18 cellular contexts compared by ENCODE assay signal in the genomic region with DNA sequence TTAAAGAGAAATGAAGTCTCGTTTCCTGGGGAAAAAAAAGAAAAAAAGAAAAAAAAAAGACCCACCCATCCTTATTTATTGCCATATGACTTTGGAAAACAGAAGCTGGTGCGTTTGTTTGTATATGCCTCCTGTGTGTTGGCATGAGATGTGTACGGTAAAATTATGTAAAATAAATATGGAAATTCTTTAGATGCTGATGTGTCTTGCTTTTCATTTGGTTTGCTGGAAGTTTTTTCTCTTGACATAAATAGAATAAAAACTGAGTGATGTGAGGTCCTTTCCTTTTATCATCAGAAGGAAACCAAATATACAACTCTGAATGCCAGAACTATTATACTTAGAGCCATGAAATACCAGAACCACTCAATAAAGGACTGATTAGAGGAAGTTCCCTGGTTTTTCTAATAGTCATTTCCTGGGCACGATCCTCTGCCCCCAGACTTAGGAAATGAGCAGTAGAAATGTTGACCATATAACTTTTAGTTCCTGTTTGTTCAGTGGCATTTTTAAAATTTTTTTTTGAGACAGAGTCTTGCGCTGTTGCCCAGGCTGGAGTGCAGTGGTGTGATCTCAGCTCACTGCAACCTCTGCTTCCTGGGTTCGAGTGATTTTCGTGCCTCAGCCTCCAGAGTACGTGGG. TPM values are rescaled to one million over a fixed set of nuclear protein-coding genes. Genes with fewer than 3 reads are reported as not detected.
DNase-seq lines count a peak whose midpoint lies in the region; ATAC-seq and TF ChIP-seq lines count a peak whose summit lies in the region.
"Had no signal": no experiment of that assay in that cellular context is flagged by ENCODE, and none has a peak within 500 bp of the region (broad histone marks: within the 10 kb centered on the region; RNA-seq: fewer than 3 reads in every experiment).

No MANE protein-coding gene starts in this region.

- H3K4me1 ChIP-seq in adrenal gland (replicated peaks in 1 of 2): peaks cover 8 to 11% of the 10 kb centered on the region in 2 donors
- H3K4me1 ChIP-seq in lung (ENCODE audit: control insufficient read depth in 2 of 2, insufficient read depth in 2 of 2, low read length in 2 of 2): peaks cover 0 to 2% of the 10 kb centered on the region in 2 donors

- ATAC-seq in lung (ENCODE audit: insufficient read depth, low FRiP score) (peak; percentile 34), GM21367 (IDR thresholded peaks at IDR 0.05; ENCODE audit: unreplicated experiment) (no peak), HG02588 (IDR thresholded peaks at IDR 0.05; ENCODE audit: unreplicated experiment) (no peak)
- ATAC-seq: activated CD8-positive, alpha-beta T cell treated with anti-CD3 and anti-CD28 coated beads, Interleukin-2, amount 10 ng/mL, durations not matched to agents 7 days and 5 days had no signal

- WGBS in adrenal gland, 4 donors: 79 to 91% (median 83%) methylated on average over 8 of the region's 8 CpGs
- 47 to 71% methylated on average over 8 of the region's 8 CpGs for WGBS in lung, 2 donors

- no peak for TF ChIP-seq CTCF in adrenal gland (IDR thresholded peaks at IDR 0.05)
- no peak for TF ChIP-seq CTCF in lung (IDR thresholded peaks at IDR 0.05; ENCODE audit: control extremely low read depth, extremely low read depth)
- TF ChIP-seq CTCF in osteocyte (IDR thresholded peaks at IDR 0.05): no peak
- no peak for TF ChIP-seq CTCF in endothelial cell (IDR thresholded peaks at IDR 0.05; ENCODE audit: unreplicated experiment)

- H3K27me3 Mint-ChIP-seq in osteocyte (ENCODE audit: unreplicated experiment) (no peaks in the 10 kb centered on the region), endothelial cell (ENCODE audit: unreplicated experiment) (peaks cover 2% of the 10 kb centered on the region)
- H3K27me3 Mint-ChIP-seq: central memory CD8-positive, alpha-beta T cell had no signal

- H3K27ac Mint-ChIP-seq in osteocyte (ENCODE audit: unreplicated experiment) (no peak overlapping the region), endothelial cell (ENCODE audit: unreplicated experiment) (no peak overlapping the region)
- H3K27ac Mint-ChIP-seq: activated CD8-positive, alpha-beta T cell treated with anti-CD3 and anti-CD28 coated beads, Interleukin-2, amount 10 ng/mL, durations not matched to agents 7 days and 5 days; endodermal cell had no signal

- H3K27me3 ChIP-seq in adrenal gland (no peaks in the 10 kb centered on the region), lung (ENCODE audit: control insufficient read depth, insufficient read depth) (no peaks in the 10 kb centered on the region)

- H3K4me3 ChIP-seq in adrenal gland (no peak overlapping the region), lung (no peak overlapping the region)
- H3K4me3 ChIP-seq: PC-9 had no signal

- H3K9me3 Mint-ChIP-seq in osteocyte (ENCODE audit: unreplicated experiment) (no peaks in the 10 kb centered on the region), endothelial cell (ENCODE audit: unreplicated experiment) (no peaks in the 10 kb centered on the region)
- H3K9me3 Mint-ChIP-seq: central memory CD8-positive, alpha-beta T cell; endodermal cell; nephron had no signal

- H3K36me3 ChIP-seq in adrenal gland (replicated peaks in 1 of 2) (no peaks in the 10 kb centered on the region), lung (ENCODE audit: control insufficient read depth in 2 of 2, insufficient read depth in 2 of 2, low read length in 2 of 2) (peaks cover 8 to 14% of the 10 kb centered on the region in 2 donors)

- peak overlapping the region in 3 of 5 donors; percentile 22 to 68 (median 25) for H3K27ac ChIP-seq in adrenal gland
- H3K27ac ChIP-seq in lung (ENCODE audit: low read depth in 1 of 2, low read length in 1 of 2): no peak overlapping the region
- H3K27ac ChIP-seq: PC-9, WERI-Rb-1 had no signal

- H3K9me3 ChIP-seq in adrenal gland (replicated peaks in 1 of 3): no peaks in the 10 kb centered on the region
- no peaks in the 10 kb centered on the region for H3K9me3 ChIP-seq in lung (ENCODE audit: control insufficient read depth in 2 of 2, insufficient read depth in 1 of 2, low read length in 1 of 2)

- H3K4me3 Mint-ChIP-seq in osteocyte (ENCODE audit: unreplicated experiment): no peak overlapping the region
- no peak overlapping the region for H3K4me3 Mint-ChIP-seq in endothelial cell (ENCODE audit: unreplicated experiment)
- H3K4me3 Mint-ChIP-seq: activated CD8-positive, alpha-beta T cell treated with anti-CD3 and anti-CD28 coated beads, Interleukin-2, amount 10 ng/mL, durations not matched to agents 7 days and 5 days; central memory CD8-positive, alpha-beta T cell; endodermal cell; nephron had no signal

- DNase-seq in CD1c-positive myeloid dendritic cell (ENCODE audit: extremely low spot score) (peak; percentile 88), MV-4-11 (lab: John Stamatoyannopoulos, UW) (peak; percentile 93), adrenal gland (peak in 1 of 7 donors; percentile 11), lung (ENCODE audit: low spot score) (peak; percentile 27), osteocyte (ENCODE audit: extremely low spot score, unreplicated experiment) (no peak), endothelial cell (ENCODE audit: low spot score) (no peak)
- DNase-seq: activated CD8-positive, alpha-beta T cell treated with anti-CD3 and anti-CD28 coated beads, Interleukin-2, amount 10 ng/mL, durations not matched to agents 7 days and 5 days; endodermal cell; NCI-H2029; NCI-H510A treated with DMSO at 0.1 percent for 48 hours; PC-9; SW 1271; WERI-Rb-1 had no signal

- intact Hi-C loops in adrenal gland (cut with DNase I): no loop called here

- H3K36me3 Mint-ChIP-seq in osteocyte (ENCODE audit: unreplicated experiment): peaks cover 22% of the 10 kb centered on the region
- peaks cover 10% of the 10 kb centered on the region for H3K36me3 Mint-ChIP-seq in endothelial cell (ENCODE audit: low read depth, unreplicated experiment)

- no peaks in the 10 kb centered on the region for H3K4me1 Mint-ChIP-seq in osteocyte (ENCODE audit: unreplicated experiment)
- H3K4me1 Mint-ChIP-seq in endothelial cell (ENCODE audit: unreplicated experiment): peaks cover 4% of the 10 kb centered on the region
- H3K4me1 Mint-ChIP-seq: central memory CD8-positive, alpha-beta T cell had no signal

- no peak for TF ChIP-seq POLR2A in adrenal gland (IDR thresholded peaks at IDR 0.05)

RNA-seq across cellular contexts. Expression of gene LHX4, which starts 48.8 kb away (rescaled TPM):
- total RNA-seq in adrenal gland: not detected
- not detected for polyA plus RNA-seq in adrenal gland
- under 1 TPM in 1 of 2 donors, not detected in 1; 0.03 TPM for total RNA-seq in lung
- under 1 TPM; 0.02 TPM for polyA plus RNA-seq in lung
- 0.70 and 0.78 TPM in 2 replicates for total RNA-seq in osteocyte
- 1.5 TPM for total RNA-seq in endothelial cell (ENCODE audit: unreplicated experiment)
- total RNA-seq: activated CD8-positive, alpha-beta T cell treated with anti-CD3 and anti-CD28 coated beads, Interleukin-2, amount 10 ng/mL, durations not matched to agents 7 days and 5 days; endodermal cell; lung microvascular endothelial cell had no signal

Comparison
In these comparisons a context has a peak if more than half of its experiments do, and no peak if none do; other contexts are left out.
1. DNase-seq: peak in CD1c-positive myeloid dendritic cell (single experiment), MV-4-11 (single experiment) and lung (single experiment); none in osteocyte (single experiment) and endothelial cell (single experiment).
2. H3K27ac ChIP-seq: peak in adrenal gland (3 of 5); none in lung (0 of 2).